ENCODE assay signal across 24 cellular contexts in genomic region chr9:136789523-136789937, GRCh38. TPM values are rescaled to one million over a fixed set of nuclear protein-coding genes. Genes with fewer than 3 reads are reported as not detected.
DNase-seq lines count a peak whose midpoint lies in the region; ATAC-seq and TF ChIP-seq lines count a peak whose summit lies in the region.
"Had no signal": no experiment of that assay in that cellular context is flagged by ENCODE, and none has a peak within 500 bp of the region (broad histone marks: within the 10 kb centered on the region; RNA-seq: fewer than 3 reads in every experiment).

No MANE protein-coding gene starts in this region.

- no peak for TF ChIP-seq CTCF in Calu3 (IDR thresholded peaks at IDR 0.05; ENCODE audit: unreplicated experiment)
- TF ChIP-seq CTCF in PC-3 (conservative IDR thresholded peaks at IDR 0.05; ENCODE audit: low read depth, low read length), result no peak
- TF ChIP-seq CTCF in endodermal cell (conservative IDR thresholded peaks at IDR 0.05), result no peak
- no peak for TF ChIP-seq CTCF in psoas muscle (IDR thresholded peaks at IDR 0.05)
- no peak for TF ChIP-seq CTCF in adrenal gland (IDR thresholded peaks at IDR 0.05)

- no peaks in the 10 kb centered on the region for H3K9me2 ChIP-seq in PC-3 (replicated peaks; ENCODE audit: low read length)

- peak overlapping the region; percentile 93; the same call in 1 of the 2 replicates for H2AFZ ChIP-seq in PC-3 (ENCODE audit: low read length)

- no peaks in the 10 kb centered on the region for H3K9me3 ChIP-seq in PC-3 (ENCODE audit: low read length)
- H3K9me3 ChIP-seq in endodermal cell (ENCODE audit: control insufficient read depth, low read length), result no peaks in the 10 kb centered on the region
- no peaks in the 10 kb centered on the region for H3K9me3 ChIP-seq in psoas muscle
- H3K9me3 ChIP-seq in adrenal gland (replicated peaks in 1 of 3), result no peaks in the 10 kb centered on the region
- H3K9me3 ChIP-seq: breast epithelium, uterus had no signal

- ATAC-seq in PC-3 (no peak), psoas muscle (no peak), HG03460 (IDR thresholded peaks at IDR 0.05; ENCODE audit: unreplicated experiment) (no peak), GM18873 (IDR thresholded peaks at IDR 0.05; ENCODE audit: low FRiP score, unreplicated experiment) (no peak)
- ATAC-seq: stimulated activated naive B cell treated with anti-CD40 and anti-IgM and Interleukin-4, amounts not matched to agents 10 μg/mL and 1 μg/mL and 100 μg/mL, for 72 hours had no signal

- H3K27ac Mint-ChIP-seq in Calu3 (ENCODE audit: unreplicated experiment), result peak overlapping the region; percentile 13
- peak overlapping the region; percentile 98 for H3K27ac Mint-ChIP-seq in endodermal cell
- H3K27ac Mint-ChIP-seq: activated B cell treated with CpG ODN at 0.5 μM for 24 hours; activated naive CD8-positive, alpha-beta T cell; stimulated activated naive B cell treated with anti-CD40 and anti-IgM and Interleukin-4, amounts not matched to agents 10 μg/mL and 1 μg/mL and 100 μg/mL, for 72 hours had no signal

- no peaks in the 10 kb centered on the region for H3K27me3 ChIP-seq in PC-3 (ENCODE audit: low read length)
- H3K27me3 ChIP-seq in endodermal cell (ENCODE audit: control insufficient read depth, insufficient read depth, low read length, poor library complexity, severe bottlenecking), result no peaks in the 10 kb centered on the region
- H3K27me3 ChIP-seq in psoas muscle (ENCODE audit: insufficient read depth in 3 of 3, low read length in 2 of 3), result no peaks in the 10 kb centered on the region
- H3K27me3 ChIP-seq in adrenal gland, result no peaks in the 10 kb centered on the region
- H3K27me3 ChIP-seq: breast epithelium, uterus had no signal

- no peaks in the 10 kb centered on the region for H4K20me1 ChIP-seq in PC-3 (ENCODE audit: low read length)

- no peak overlapping the region for H3K4me2 ChIP-seq in PC-3 (ENCODE audit: low read length)

- intact Hi-C loops in Calu3 (cut with micrococcal nuclease; ENCODE audit: unreplicated experiment), result no loop called here
- intact Hi-C loops in PC-3 (cut with micrococcal nuclease), result loop anchor here (5.0 kb wide), 1 partner anchor 248 kb away; no protein-coding TSS in a partner anchor
- intact Hi-C loops in psoas muscle (cut with DNase I), result loop anchor here (2.0 to 10.0 kb wide), 2 partner anchors 245 to 275 kb away; no protein-coding TSS in a partner anchor
- intact Hi-C loops in adrenal gland (cut with DNase I), result loop anchor here (5.0 to 10.0 kb wide), 3 partner anchors 243 to 445 kb away; partner anchors contain the start of genes FUT7 (in 1 of the 2) and SLC34A3 (in 1 of the 2)

- peaks cover 44% of the 10 kb centered on the region for H3K4me1 Mint-ChIP-seq in Calu3 (ENCODE audit: low read depth, unreplicated experiment)
- H3K4me1 Mint-ChIP-seq in endodermal cell, result peaks cover 37% of the 10 kb centered on the region

- no peak for TF ChIP-seq POLR2A in adrenal gland (IDR thresholded peaks at IDR 0.05)

- POLR2A ChIA-PET in PC-3 (lab: Charles Lee; ENCODE audit: unreplicated experiment), result interaction anchor here (0.6 kb wide), 1 partner anchor 60 kb away, joined by 5 read pairs; no protein-coding TSS in a partner anchor

- H3K36me3 Mint-ChIP-seq in Calu3 (ENCODE audit: insufficient read depth, unreplicated experiment) (peaks cover 30% of the 10 kb centered on the region), endodermal cell (ENCODE audit: low read depth) (peaks cover 15% of the 10 kb centered on the region)
- H3K36me3 Mint-ChIP-seq: activated naive CD8-positive, alpha-beta T cell had no signal

- DNase-seq in Calu3 (no peak), PC-3 (no peak), endodermal cell (no peak), psoas muscle (no peak), adrenal gland (no peak), superior temporal gyrus (ENCODE audit: extremely low spot score) (no peak)
- DNase-seq: activated B cell treated with CpG ODN at 0.5 μM for 24 hours; AML-193; GDM1; HCEC 1CT; head of caudate nucleus; mammary epithelial cell; NCI-H1105; SIG-M5; stimulated activated naive B cell treated with anti-CD40 and anti-IgM and Interleukin-4, amounts not matched to agents 10 μg/mL and 1 μg/mL and 100 μg/mL, for 72 hours; T-helper 2 cell; uterus had no signal

- H3K27me3 Mint-ChIP-seq in Calu3 (ENCODE audit: unreplicated experiment) (no peaks in the 10 kb centered on the region), endodermal cell (ENCODE audit: insufficient read depth) (no peaks in the 10 kb centered on the region)
- H3K27me3 Mint-ChIP-seq: activated B cell treated with CpG ODN at 0.5 μM for 24 hours; stimulated activated naive B cell treated with anti-CD40 and anti-IgM and Interleukin-4, amounts not matched to agents 10 μg/mL and 1 μg/mL and 100 μg/mL, for 72 hours had no signal

- no peaks in the 10 kb centered on the region for H3K9me3 Mint-ChIP-seq in Calu3 (ENCODE audit: low read depth, unreplicated experiment)
- H3K9me3 Mint-ChIP-seq in endodermal cell, result no peaks in the 10 kb centered on the region
- H3K9me3 Mint-ChIP-seq: activated B cell treated with CpG ODN at 0.5 μM for 24 hours; stimulated activated naive B cell treated with anti-CD40 and anti-IgM and Interleukin-4, amounts not matched to agents 10 μg/mL and 1 μg/mL and 100 μg/mL, for 72 hours had no signal

- no peak overlapping the region for H3K9ac ChIP-seq in PC-3 (ENCODE audit: low read length)
- H3K9ac ChIP-seq in endodermal cell (ENCODE audit: extremely low read depth, low read length, poor library complexity, severe bottlenecking), result peak overlapping the region; percentile 64

- H3K4me1 ChIP-seq in PC-3 (ENCODE audit: insufficient read depth, low read length) (peaks cover 22% of the 10 kb centered on the region), endodermal cell (ENCODE audit: control insufficient read depth, insufficient read depth, low read length) (peaks cover 24% of the 10 kb centered on the region), psoas muscle (peaks cover 21% of the 10 kb centered on the region), adrenal gland (replicated peaks in 1 of 2) (peaks cover 5 to 18% of the 10 kb centered on the region in 2 donors)

- CTCF ChIA-PET in Calu3 (lab: Charles Lee) (no interaction called here), PC-3 (lab: Charles Lee) (no interaction called here)

- WGBS in endodermal cell (ENCODE audit: insufficient coverage in 1 of 2, insufficient read length in 1 of 2), 2 experiments, result 57 to 70% methylated on average over 3 of the region's 3 CpGs
- WGBS in psoas muscle, 3 donors, result 80 to 92% (median 91%) methylated on average over 3 of the region's 3 CpGs
- 63 to 79% (median 69%) methylated on average over 3 of the region's 3 CpGs for WGBS in adrenal gland, 4 donors

- H3K4me3 Mint-ChIP-seq in Calu3 (ENCODE audit: low read depth, unreplicated experiment) (no peak overlapping the region), endodermal cell (peak overlapping the region; percentile 41)
- H3K4me3 Mint-ChIP-seq: activated B cell treated with CpG ODN at 0.5 μM for 24 hours; activated naive CD8-positive, alpha-beta T cell; stimulated activated naive B cell treated with anti-CD40 and anti-IgM and Interleukin-4, amounts not matched to agents 10 μg/mL and 1 μg/mL and 100 μg/mL, for 72 hours had no signal

- H3K4me3 ChIP-seq in PC-3 (ENCODE audit: low read length) (no peak overlapping the region), endodermal cell (ENCODE audit: low read length) (peak overlapping the region; percentile 64), psoas muscle (no peak overlapping the region), adrenal gland (no peak overlapping the region)
- H3K4me3 ChIP-seq: uterus had no signal

- BruUV-seq in Calu3 (replicated peaks; lab: Mats Ljungman, UMichigan) (no TSS peak), PC-3 (replicated peaks; lab: Mats Ljungman, UMichigan) (no TSS peak)

- no peaks in the 10 kb centered on the region for H3F3A ChIP-seq in PC-3 (ENCODE audit: low read length, unreplicated experiment)

- no peak overlapping the region for H3K27ac ChIP-seq in PC-3 (ENCODE audit: low read length)
- peak overlapping the region; percentile 54 for H3K27ac ChIP-seq in endodermal cell (ENCODE audit: low read depth, low read length)
- peak overlapping the region; percentile 92 for H3K27ac ChIP-seq in psoas muscle
- H3K27ac ChIP-seq in adrenal gland, result no peak overlapping the region

- H3K36me3 ChIP-seq in PC-3 (ENCODE audit: low read depth, low read length) (peaks cover 2% of the 10 kb centered on the region; the same call in 1 of the 2 replicates), endodermal cell (ENCODE audit: control insufficient read depth, insufficient read depth, low read length) (peaks cover 21% of the 10 kb centered on the region), psoas muscle (ENCODE audit: insufficient read depth in 1 of 2, low read depth in 1 of 2) (peaks cover 0 to 10% of the 10 kb centered on the region in 2 donors), adrenal gland (replicated peaks in 1 of 2) (peaks cover 0 to 5% of the 10 kb centered on the region in 2 donors)
- H3K36me3 ChIP-seq: breast epithelium, uterus had no signal

- peaks cover 13% of the 10 kb centered on the region for H3K79me2 ChIP-seq in PC-3 (ENCODE audit: low read length)

RNA-seq across cellular contexts. Expression of gene TMEM141, which starts 1.6 kb away (rescaled TPM):
- 64.1 and 75.8 TPM in 2 replicates for total RNA-seq in Calu3 (2022)
- total RNA-seq in PC-3 (2014; rRNA removed), result 94.6 and 101 TPM in 2 replicates
- 100 to 1,000 TPM; 215 to 339 TPM for total RNA-seq in endodermal cell
- 60.9 TPM for polyA plus RNA-seq in endodermal cell (2013, experiment 1 of 2)
- polyA plus RNA-seq in endodermal cell (2013, experiment 2 of 2), result 57.1 TPM
- 10 to 100 TPM; 32.0 to 49.1 (median 45.9) TPM for total RNA-seq in psoas muscle
- 10 to 100 TPM; 49.3 to 89.1 (median 65.1) TPM for polyA plus RNA-seq in psoas muscle
- 10 to 100 TPM; 31.3 to 78.7 (median 57.1) TPM for total RNA-seq in adrenal gland
- 10 to 100 TPM; 46.7 to 94.8 (median 76.3) TPM for polyA plus RNA-seq in adrenal gland

RNA-seq across cellular contexts. Expression of gene CCDC183, which starts 6.6 kb away (rescaled TPM):
- 0.38 TPM in 1 of 2 replicates, not detected in the other for total RNA-seq in Calu3 (2022)
- 0.87 and 1.2 TPM in 2 replicates for total RNA-seq in PC-3 (2014; rRNA removed)
- total RNA-seq in endodermal cell, result 10 to 100 TPM; 10.9 to 13.4 TPM
- 4.6 TPM for polyA plus RNA-seq in endodermal cell (2013, experiment 1 of 2)
- polyA plus RNA-seq in endodermal cell (2013, experiment 2 of 2), result 5.1 TPM
- total RNA-seq in psoas muscle, result not detected
- under 1 TPM in 2 of 3 donors, not detected in 1; 0.03 to 0.08 TPM for polyA plus RNA-seq in psoas muscle
- total RNA-seq in adrenal gland, result 1 to 10 TPM in 5 of 8 donors, under 1 TPM in 2, not detected in 1; 0.46 to 3.3 (median 1.7) TPM
- polyA plus RNA-seq in adrenal gland, result 10 to 100 TPM in 1 of 3 donors, 1 to 10 TPM in 1, under 1 TPM in 1; 0.60 to 17.5 (median 2.4) TPM
- total RNA-seq: activated B cell treated with CpG ODN at 0.5 μM for 24 hours had no signal

RNA-seq across cellular contexts. Expression of gene RABL6, which starts 18.2 kb away (rescaled TPM):
- total RNA-seq in Calu3 (2022) (68.9 and 72.4 TPM in 2 replicates), PC-3 (2014; rRNA removed) (84.3 and 113 TPM in 2 replicates), endodermal cell (100 to 1,000 TPM; 159 to 206 TPM), psoas muscle (10 to 100 TPM; 74.4 to 90.5 (median 88.3) TPM), adrenal gland (10 to 100 TPM; 46.2 to 82.0 (median 61.0) TPM)
- 128 TPM for polyA plus RNA-seq in endodermal cell (2013, experiment 1 of 2)
- 116 TPM for polyA plus RNA-seq in endodermal cell (2013, experiment 2 of 2)
- polyA plus RNA-seq in psoas muscle (10 to 100 TPM; 73.0 to 82.5 (median 75.4) TPM), adrenal gland (100 to 1,000 TPM in 1 of 3 donors, 10 to 100 TPM in 2; 24.0 to 150 (median 71.1) TPM)

RNA-seq across cellular contexts. Expression of gene LCN15, which starts 25.2 kb away (rescaled TPM):
- total RNA-seq in Calu3 (2022) (not detected in 2 replicates), PC-3 (2014; rRNA removed) (not detected in 2 replicates), endodermal cell (1 to 10 TPM in 1 of 2 donors, under 1 TPM in 1; 0.51 to 1.2 TPM), psoas muscle (under 1 TPM in 1 of 4 donors, not detected in 3; 0.22 TPM), adrenal gland (not detected)
- 0.82 TPM for polyA plus RNA-seq in endodermal cell (2013, experiment 1 of 2)
- polyA plus RNA-seq in endodermal cell (2013, experiment 2 of 2), result 0.95 TPM
- polyA plus RNA-seq in psoas muscle (1 to 10 TPM in 1 of 3 donors, under 1 TPM in 1, not detected in 1; 0.14 to 1.4 TPM), adrenal gland (not detected)
- total RNA-seq: activated B cell treated with CpG ODN at 0.5 μM for 24 hours, breast epithelium, fibroblast of lung, mammary epithelial cell, renal cortical epithelial cell, uterus had no signal
- polyA plus RNA-seq: fibroblast of lung, mammary epithelial cell, neural cell had no signal

RNA-seq across cellular contexts. Expression of gene LCN8, which starts 31.5 kb away (rescaled TPM):
- total RNA-seq in Calu3 (2022) (not detected in 2 replicates), PC-3 (2014; rRNA removed) (not detected in 2 replicates), endodermal cell (not detected), psoas muscle (1 to 10 TPM in 1 of 4 donors, under 1 TPM in 2, not detected in 1; 0.44 to 1.5 (median 0.50) TPM), adrenal gland (not detected)
- not detected for polyA plus RNA-seq in endodermal cell (2013, experiment 1 of 2)
- polyA plus RNA-seq in endodermal cell (2013, experiment 2 of 2), result not detected
- polyA plus RNA-seq in psoas muscle (under 1 TPM in 2 of 3 donors, not detected in 1; 0.16 to 0.17 TPM), adrenal gland (not detected)
- total RNA-seq: breast epithelium, fibroblast of lung, mammary epithelial cell, renal cortical epithelial cell had no signal
- polyA plus RNA-seq: fibroblast of lung, mammary epithelial cell, neural cell had no signal

Comparison
In these comparisons a context has a peak if more than half of its experiments do, and no peak if none do; other contexts are left out.
1. H3K27ac ChIP-seq: peak in endodermal cell (single experiment) and psoas muscle (single experiment); none in PC-3 (single experiment) and adrenal gland (0 of 5).